In genomic region chr15:58002338-58003126, GRCh38 we compare ENCODE assay signal across 27 cellular contexts.
"Had no signal": no experiment of that assay in that cellular context is flagged by ENCODE, and none has a peak within 500 bp of the region (broad histone marks: within the 10 kb centered on the region; RNA-seq: fewer than 3 reads in every experiment).

No MANE protein-coding gene starts in this region.

- FAIRE-seq: pancreas had no signal

- DNase-seq: islet precursor cell; left ventricle myocardium inferior; midbrain; mucosa of descending colon; naive thymus-derived CD4-positive, alpha-beta T cell; nucleus accumbens; pancreas; posterior cingulate gyrus; retina; right cardiac atrium; stimulated activated CD4-positive, alpha-beta T cell treated with anti-CD3 and anti-CD28 coated beads, Interleukin-12 subunit alpha, Interleukin-12 subunit beta, amount 100 ng/mL, for 4 hours; stimulated activated CD4-positive, alpha-beta T cell treated with anti-CD3 and anti-CD28 coated beads, Interleukin-15, amount 100 ng/mL, for 24 hours; stimulated activated CD4-positive, alpha-beta T cell treated with anti-CD3 and anti-CD28 coated beads, Interleukin-2, amount 100 ng/mL, for 24 hours; stimulated activated CD4-positive, alpha-beta T cell treated with anti-CD3 and anti-CD28 coated beads, Interleukin-4, amount 100 ng/mL, for 1 hour; stimulated activated naive B cell treated with anti-CD40 and anti-IgM and Interleukin-4, amounts not matched to agents 10 μg/mL and 1 μg/mL and 100 μg/mL, for 72 hours; stimulated activated naive CD8-positive, alpha-beta T cell treated with anti-CD3 and anti-CD28 coated beads, Interleukin-15, Interleukin-2, amounts not matched to agents 100 U/mL and 50 U/mL, for 24 hours; stomach; testis; thyroid gland; transverse colon; upper lobe of left lung had no signal

- ATAC-seq: mucosa of descending colon; naive thymus-derived CD4-positive, alpha-beta T cell; natural killer cell treated with Interleukin-12 subunit alpha and Interleukin-12 subunit beta and Interleukin-15 and Interleukin-18, amount 100 ng/mL, for 72 hours; pancreas; right cardiac atrium; sciatic nerve; stimulated activated naive B cell treated with anti-CD40 and anti-IgM and Interleukin-4, amounts not matched to agents 10 μg/mL and 1 μg/mL and 100 μg/mL, for 72 hours; stimulated activated naive CD8-positive, alpha-beta T cell treated with anti-CD3 and anti-CD28 coated beads, Interleukin-15, Interleukin-2, amounts not matched to agents 100 U/mL and 50 U/mL, for 24 hours had no signal

- H3K4me1 Mint-ChIP-seq: memory B cell; neural crest cell; stimulated activated naive B cell treated with anti-CD40 and anti-IgM and Interleukin-4, amounts not matched to agents 10 μg/mL and 1 μg/mL and 100 μg/mL, for 72 hours had no signal

- H3K4me3 ChIP-seq: left ventricle myocardium inferior, mucosa of descending colon, pancreas, prostate gland, skin epidermis, stomach, testis, thyroid gland, transverse colon, upper lobe of left lung had no signal

- H3K4me3 Mint-ChIP-seq: memory B cell; naive thymus-derived CD4-positive, alpha-beta T cell; natural killer cell treated with Interleukin-12 subunit alpha and Interleukin-12 subunit beta and Interleukin-15 and Interleukin-18, amount 100 ng/mL, for 72 hours; neural crest cell; stimulated activated naive B cell treated with anti-CD40 and anti-IgM and Interleukin-4, amounts not matched to agents 10 μg/mL and 1 μg/mL and 100 μg/mL, for 72 hours had no signal

- H3K36me3 Mint-ChIP-seq: memory B cell; natural killer cell treated with Interleukin-12 subunit alpha and Interleukin-12 subunit beta and Interleukin-15 and Interleukin-18, amount 100 ng/mL, for 72 hours; stimulated activated naive B cell treated with anti-CD40 and anti-IgM and Interleukin-4, amounts not matched to agents 10 μg/mL and 1 μg/mL and 100 μg/mL, for 72 hours had no signal

- H3K4me1 ChIP-seq: left ventricle myocardium inferior, pancreas, prostate gland, stomach, testis, thyroid gland, transverse colon, upper lobe of left lung had no signal

- H3K27me3 ChIP-seq: pancreas, stomach, testis, thyroid gland, upper lobe of left lung had no signal

- H3K36me3 ChIP-seq: pancreas, prostate gland, stomach, thyroid gland, transverse colon, upper lobe of left lung had no signal

- H3K9me3 ChIP-seq: mucosa of descending colon, pancreas, prostate gland, testis, thyroid gland, transverse colon, upper lobe of left lung had no signal

- H3K27ac ChIP-seq: left ventricle myocardium inferior, pancreas, prostate gland, skin epidermis, stomach, testis, thyroid gland, transverse colon, upper lobe of left lung had no signal

- H3K27ac Mint-ChIP-seq: memory B cell; naive thymus-derived CD4-positive, alpha-beta T cell; natural killer cell treated with Interleukin-12 subunit alpha and Interleukin-12 subunit beta and Interleukin-15 and Interleukin-18, amount 100 ng/mL, for 72 hours; stimulated activated naive B cell treated with anti-CD40 and anti-IgM and Interleukin-4, amounts not matched to agents 10 μg/mL and 1 μg/mL and 100 μg/mL, for 72 hours had no signal
